Comparison of ENCODE assay signal across 18 cellular contexts in the genomic region with DNA sequence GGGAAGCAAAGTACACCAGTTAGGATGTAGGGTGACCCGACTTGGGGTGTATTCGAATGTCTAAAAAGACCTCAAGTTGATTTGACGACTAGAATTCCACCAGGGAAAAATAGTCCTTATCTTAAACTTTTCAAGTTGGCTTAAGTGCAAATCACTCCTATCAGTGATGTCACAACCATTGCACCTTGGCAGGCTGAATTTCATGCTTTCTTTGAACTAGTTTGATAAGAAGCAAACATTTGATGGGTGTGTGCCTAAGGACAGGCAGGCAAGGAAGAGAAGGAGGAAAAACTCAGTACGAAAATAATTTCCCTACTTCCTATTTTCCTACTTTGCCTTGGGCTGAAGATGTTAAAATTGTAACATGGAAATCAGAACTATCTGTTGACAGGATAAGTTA.
"Had no signal": no experiment of that assay in that cellular context is flagged by ENCODE, and none has a peak within 500 bp of the region (broad histone marks: within the 10 kb centered on the region; RNA-seq: fewer than 3 reads in every experiment).

No MANE protein-coding gene starts in this region.

- H3K4me1 ChIP-seq: heart left ventricle, left ventricle myocardium inferior, suprapubic skin, thyroid gland had no signal

- H3K4me3 Mint-ChIP-seq: naive thymus-derived CD8-positive, alpha-beta T cell had no signal

- H3K27me3 Mint-ChIP-seq: naive thymus-derived CD8-positive, alpha-beta T cell had no signal

- DNase-seq: cortex of kidney; dorsolateral prefrontal cortex; effector CD8-positive, alpha-beta T cell; heart left ventricle; hypothalamus; kidney glomerular epithelial cell; left ventricle myocardium inferior; mesenchymal stem cell; naive thymus-derived CD8-positive, alpha-beta T cell; right cardiac atrium; stimulated activated CD4-positive, alpha-beta T cell treated with anti-CD3 and anti-CD28 coated beads, Interleukin-2, amount 100 ng/mL, for 48 hours; stimulated activated naive CD4-positive, alpha-beta T cell treated with Interleukin-2 at 50 U/mL for 16 hours; thyroid gland had no signal

- H3K36me3 Mint-ChIP-seq: naive thymus-derived CD8-positive, alpha-beta T cell had no signal

- ATAC-seq: esophagus mucosa; heart left ventricle; naive thymus-derived CD8-positive, alpha-beta T cell; right cardiac atrium had no signal

- H3K36me3 ChIP-seq: heart left ventricle, left ventricle myocardium inferior, neutrophil, suprapubic skin, thyroid gland had no signal

- H3K27ac ChIP-seq: dorsolateral prefrontal cortex, heart left ventricle, left ventricle myocardium inferior, neutrophil, suprapubic skin, thyroid gland had no signal

- H3K27me3 ChIP-seq: dorsolateral prefrontal cortex, heart left ventricle, neutrophil, suprapubic skin, thyroid gland had no signal

- H3K9me3 ChIP-seq: heart left ventricle, left ventricle myocardium inferior, neutrophil, suprapubic skin, thyroid gland had no signal

- H3K27ac Mint-ChIP-seq: naive thymus-derived CD8-positive, alpha-beta T cell had no signal

- H3K4me1 Mint-ChIP-seq: naive thymus-derived CD8-positive, alpha-beta T cell had no signal

- H3K4me3 ChIP-seq: dorsolateral prefrontal cortex, heart left ventricle, left ventricle myocardium inferior, lung, smooth muscle cell, suprapubic skin, thyroid gland had no signal
